Comparison of ENCODE assay signal across 23 cellular contexts in genomic region chr10:75353183-75353582, GRCh38. TPM values are rescaled to one million over a fixed set of nuclear protein-coding genes. Genes with fewer than 3 reads are reported as not detected.
"Had no signal": no experiment of that assay in that cellular context is flagged by ENCODE, and none has a peak within 500 bp of the region (broad histone marks: within the 10 kb centered on the region; RNA-seq: fewer than 3 reads in every experiment).

No MANE protein-coding gene starts in this region.

- ATAC-seq: activated CD4-positive, alpha-beta T cell treated with anti-CD3 and anti-CD28 coated beads for 36 hours; activated T-cell treated with anti-CD3 and anti-CD28 coated beads, Interleukin-2, amount 50 U/mL, for 4 hours; lower lobe of right lung; naive thymus-derived CD8-positive, alpha-beta T cell; stimulated activated naive B cell treated with anti-CD40 and anti-IgM and Interleukin-4, amounts not matched to agents 10 μg/mL and 1 μg/mL and 100 μg/mL, for 72 hours had no signal

- H3K4me3 ChIP-seq: cardiac muscle cell, lower lobe of right lung, SJSA1, testis had no signal

- H3K9me3 Mint-ChIP-seq: activated naive CD4-positive, alpha-beta T cell treated with anti-CD3 and anti-CD28 coated beads for 36 hours; activated naive CD8-positive, alpha-beta T cell treated with anti-CD3 and anti-CD28 coated beads, Interleukin-2, amount 10 ng/mL, durations not matched to agents 7 days and 5 days; stimulated activated naive B cell treated with anti-CD40 and anti-IgM and Interleukin-4, amounts not matched to agents 10 μg/mL and 1 μg/mL and 100 μg/mL, for 72 hours had no signal

- H3K9ac ChIP-seq: parathyroid adenoma had no signal

- H3K36me3 ChIP-seq: cardiac muscle cell, lower lobe of right lung, neutrophil, SJSA1 had no signal

- H3K9me3 ChIP-seq: neutrophil, SJSA1, testis had no signal

- H3K4me3 Mint-ChIP-seq: activated B cell treated with CpG ODN at 0.5 μM for 24 hours; activated CD4-positive, alpha-beta T cell treated with anti-CD3 and anti-CD28 coated beads for 36 hours; activated naive CD4-positive, alpha-beta T cell treated with anti-CD3 and anti-CD28 coated beads for 36 hours; activated naive CD8-positive, alpha-beta T cell treated with anti-CD3 and anti-CD28 coated beads, Interleukin-2, amount 10 ng/mL, durations not matched to agents 7 days and 5 days; activated T-cell treated with anti-CD3 and anti-CD28 coated beads, Interleukin-2, amount 50 U/mL, for 4 hours; naive thymus-derived CD8-positive, alpha-beta T cell; stimulated activated naive B cell treated with anti-CD40 and anti-IgM and Interleukin-4, amounts not matched to agents 10 μg/mL and 1 μg/mL and 100 μg/mL, for 72 hours had no signal

- H3K36me3 Mint-ChIP-seq: activated naive CD8-positive, alpha-beta T cell treated with anti-CD3 and anti-CD28 coated beads, Interleukin-2, amount 10 ng/mL, durations not matched to agents 7 days and 5 days; stimulated activated naive B cell treated with anti-CD40 and anti-IgM and Interleukin-4, amounts not matched to agents 10 μg/mL and 1 μg/mL and 100 μg/mL, for 72 hours had no signal

- H3K27ac Mint-ChIP-seq: activated B cell treated with CpG ODN at 0.5 μM for 24 hours; activated CD4-positive, alpha-beta T cell treated with anti-CD3 and anti-CD28 coated beads for 36 hours; activated naive CD4-positive, alpha-beta T cell treated with anti-CD3 and anti-CD28 coated beads for 36 hours; activated naive CD8-positive, alpha-beta T cell treated with anti-CD3 and anti-CD28 coated beads, Interleukin-2, amount 10 ng/mL, durations not matched to agents 7 days and 5 days; naive thymus-derived CD8-positive, alpha-beta T cell; stimulated activated naive B cell treated with anti-CD40 and anti-IgM and Interleukin-4, amounts not matched to agents 10 μg/mL and 1 μg/mL and 100 μg/mL, for 72 hours had no signal

- H3K27ac ChIP-seq: cardiac muscle cell, lower lobe of right lung, neutrophil, parathyroid adenoma, SJSA1 had no signal

- H3K27me3 ChIP-seq: cardiac muscle cell, neutrophil, SJSA1, testis had no signal

- H3K27me3 Mint-ChIP-seq: activated naive CD8-positive, alpha-beta T cell treated with anti-CD3 and anti-CD28 coated beads, Interleukin-2, amount 10 ng/mL, durations not matched to agents 7 days and 5 days had no signal

- H3K4me1 ChIP-seq: lower lobe of right lung, parathyroid adenoma, SJSA1 had no signal

- H3K4me1 Mint-ChIP-seq: activated B cell treated with CpG ODN at 0.5 μM for 24 hours; activated CD4-positive, alpha-beta T cell treated with anti-CD3 and anti-CD28 coated beads for 36 hours; activated naive CD8-positive, alpha-beta T cell treated with anti-CD3 and anti-CD28 coated beads, Interleukin-2, amount 10 ng/mL, durations not matched to agents 7 days and 5 days; naive thymus-derived CD8-positive, alpha-beta T cell; stimulated activated naive B cell treated with anti-CD40 and anti-IgM and Interleukin-4, amounts not matched to agents 10 μg/mL and 1 μg/mL and 100 μg/mL, for 72 hours had no signal

- DNase-seq: activated B cell treated with CpG ODN at 0.5 μM for 24 hours; activated CD4-positive, alpha-beta T cell treated with anti-CD3 and anti-CD28 coated beads for 36 hours; activated CD4-positive, alpha-beta T cell treated with anti-CD3 and anti-CD28 coated beads, Interleukin-2, amount 50 U/mL, for 48 hours; activated naive CD4-positive, alpha-beta T cell treated with anti-CD3 and anti-CD28 coated beads for 36 hours; activated naive CD8-positive, alpha-beta T cell treated with anti-CD3 and anti-CD28 coated beads, Interleukin-2, amount 10 ng/mL, durations not matched to agents 7 days and 5 days; activated T-cell treated with anti-CD3 and anti-CD28 coated beads, Interleukin-2, amount 50 U/mL, for 4 hours; amniotic stem cell; effector CD4-positive, alpha-beta T cell; erythroblast; lower lobe of right lung; mesendoderm; naive thymus-derived CD8-positive, alpha-beta T cell; right cardiac atrium; stimulated activated CD4-positive, alpha-beta T cell treated with anti-CD3 and anti-CD28 coated beads, Interleukin-2, amount 100 ng/mL, for 24 hours; stimulated activated naive B cell treated with anti-CD40 and anti-IgM and Interleukin-4, amounts not matched to agents 10 μg/mL and 1 μg/mL and 100 μg/mL, for 72 hours; T1000; trophoblast cell had no signal

RNA-seq across cellular contexts. Expression of gene ZNF503, which starts 48.4 kb away (rescaled TPM):
- total RNA-seq: activated B cell treated with CpG ODN at 0.5 μM for 24 hours; T-helper 1 cell treated with Interleukin-12 subunit alpha and Interleukin-12 subunit beta and Interleukin-4 antibody, amounts not matched to agents 30 ng/mL and 1 ng/mL, for 36 hours had no signal
- polyA plus RNA-seq: naive thymus-derived CD8-positive, alpha-beta T cell had no signal
